In genomic region chr1:32733573-32734321, GRCh38 we compare ENCODE assay signal across 15 cellular contexts. TPM values are rescaled to one million over a fixed set of nuclear protein-coding genes. Genes with fewer than 3 reads are reported as not detected.
DNase-seq lines count a peak whose midpoint lies in the region; ATAC-seq, FAIRE-seq and TF ChIP-seq lines count a peak whose summit lies in the region.
"Had no signal": no experiment of that assay in that cellular context is flagged by ENCODE, and none has a peak within 500 bp of the region (broad histone marks: within the 10 kb centered on the region; RNA-seq: fewer than 3 reads in every experiment).

No MANE protein-coding gene starts in this region.

- no peak overlapping the region for H2BK12ac ChIP-seq in mesenchymal stem cell (ENCODE audit: low read length in 2 of 2)

- H3K27me3 ChIP-seq in BLaER1 (no peaks in the 10 kb centered on the region), GM12878 (replicated peaks in 1 of 2; ENCODE audit: control insufficient read depth in 2 of 2, insufficient read depth in 2 of 2, low read length in 1 of 2) (no peaks in the 10 kb centered on the region; a peak in 1 of 4 replicates), mesenchymal stem cell (ENCODE audit: control insufficient read depth in 1 of 2, insufficient read depth in 1 of 2, low read length in 2 of 2) (peaks cover 0 to 7% of the 10 kb centered on the region in 2 experiments)

- no peak overlapping the region for H2AFZ ChIP-seq in GM12878 (ENCODE audit: control insufficient read depth, low read depth, low read length)
- H2AFZ ChIP-seq in mesenchymal stem cell (ENCODE audit: low read depth, low read length), result no peak overlapping the region
- no peak overlapping the region for H2AFZ ChIP-seq in OCI-LY7 (ENCODE audit: low read length)

- H3K36me3 ChIP-seq in BLaER1 (no peaks in the 10 kb centered on the region), HEK293 (ENCODE audit: control insufficient read depth in 2 of 2, insufficient read depth in 1 of 2, low read length in 2 of 2) (no peaks in the 10 kb centered on the region), GM12878 (ENCODE audit: control insufficient read depth in 2 of 2, insufficient read depth in 2 of 2, low read length in 1 of 2) (no peaks in the 10 kb centered on the region), mesenchymal stem cell (ENCODE audit: control insufficient read depth in 1 of 2, insufficient read depth in 2 of 2, low read depth in 1 of 2, low read length in 2 of 2) (no peaks in the 10 kb centered on the region), OCI-LY7 (ENCODE audit: insufficient read depth, low read length) (no peaks in the 10 kb centered on the region)

- H3K4me3 ChIP-seq in BLaER1 (no peak overlapping the region), HEK293 (ENCODE audit: low read depth, low read length) (no peak overlapping the region), GM12878 (no peak overlapping the region), mesenchymal stem cell (ENCODE audit: insufficient read depth in 1 of 2, low read depth in 1 of 2, low read length in 2 of 2) (no peak overlapping the region), OCI-LY7 (ENCODE audit: low read depth, low read length, poor library complexity, severe bottlenecking) (no peak overlapping the region)

- H3K9ac ChIP-seq in BLaER1 (no peak overlapping the region), GM12878 (ENCODE audit: control insufficient read depth, insufficient read depth, low read length) (no peak overlapping the region), mesenchymal stem cell (ENCODE audit: low read length) (peak overlapping the region; percentile 54)

- H4K20me1 ChIP-seq in BLaER1 (no peaks in the 10 kb centered on the region), GM12878 (ENCODE audit: control insufficient read depth, insufficient read depth) (no peaks in the 10 kb centered on the region), OCI-LY7 (ENCODE audit: insufficient read depth, low read length) (no peaks in the 10 kb centered on the region)

- 11% methylated on average over 9 of the region's 9 CpGs for WGBS in GM12878 (ENCODE audit: insufficient coverage, insufficient replicate concordance, low lambda C conversion rate, missing lambda C conversion rate)
- WGBS in mesenchymal stem cell, result 38% methylated on average over 5 of the region's 9 CpGs

- H2BK120ac ChIP-seq in mesenchymal stem cell (ENCODE audit: low read depth, low read length), result no peak overlapping the region

- H3K4me2 ChIP-seq in BLaER1, result peak overlapping the region; percentile 34; the same call in 1 of the 2 replicates
- 0 out of 2 replicates have a peak overlapping the region, but pooled peaks have one; percentile 9 for H3K4me2 ChIP-seq in GM12878 (ENCODE audit: control insufficient read depth, insufficient read depth)
- H3K4me2 ChIP-seq in mesenchymal stem cell (ENCODE audit: low read length, poor library complexity, severe bottlenecking), result no peak overlapping the region
- no peak overlapping the region for H3K4me2 ChIP-seq in OCI-LY7 (ENCODE audit: low read length)

- DNase-seq in GM12878 (ENCODE audit: low read depth, low spot score) (no peak), mesenchymal stem cell (peak; percentile 50), NAMALWA (ENCODE audit: low spot score) (no peak), OCI-LY7 (ENCODE audit: low spot score) (no peak)
- DNase-seq: activated CD4-positive, CD25-positive, alpha-beta regulatory T cell treated with anti-CD3 and anti-CD28 coated beads, Interleukin-2, amount 50 U/mL, for 72 hours; cortex of kidney; DMS79 treated with DMSO at 0.1 percent for 48 hours; Karpas-422; midbrain; NCI-H2029; stimulated activated CD4-positive, alpha-beta T cell treated with anti-CD3 and anti-CD28 coated beads, Interleukin-2, amount 100 ng/mL, for 24 hours had no signal

- no peak overlapping the region for H2BK5ac ChIP-seq in mesenchymal stem cell (ENCODE audit: low read depth, low read length, poor library complexity, severe bottlenecking)

- TF ChIP-seq CTCF in HEK293 (tag by site-specific recombination; IDR thresholded peaks at IDR 0.05), result no peak
- TF ChIP-seq CTCF in GM12878 (IDR thresholded peaks at IDR 0.05 in 2 of 3, conservative IDR thresholded peaks at IDR 0.05 in 1 of 3; ENCODE audit: control insufficient read depth in 2 of 3, extremely low read depth in 1 of 3, insufficient read depth in 1 of 3, low read depth in 3 of 3, low read length in 3 of 3), result peak in 1 of 3 experiments; percentile 2; a peak in 1 of 6 replicates
- no peak for TF ChIP-seq CTCF in OCI-LY7 (conservative IDR thresholded peaks at IDR 0.05; ENCODE audit: low read length)

- RAD21 ChIA-PET in GM12878 (lab: Charles Lee; ENCODE audit: unreplicated experiment), result interaction anchor here (0.8 to 1.3 kb wide), 3 partner anchors 21 to 213 kb away, joined by 3 to 9 read pairs (median 3); no protein-coding TSS in a partner anchor

- no peak for TF ChIP-seq POLR2A in GM12878 (IDR thresholded peaks at IDR 0.05; ENCODE audit: low read depth, low read length)

- TF ChIP-seq EP300 in GM12878 (IDR thresholded peaks at IDR 0.05; ENCODE audit: borderline replicate concordance in 1 of 2, control insufficient read depth in 1 of 2, low read depth in 2 of 2, low read length in 2 of 2), result 0 out of 4 replicates have a peak, but pooled peaks of 1 of the 2 experiments have one; percentile 27

- H3K27ac ChIP-seq in BLaER1 (no peak overlapping the region), HEK293 (ENCODE audit: extremely low read depth, low read depth, low read length) (no peak overlapping the region), GM12878 (ENCODE audit: control insufficient read depth, insufficient read depth) (no peak overlapping the region), mesenchymal stem cell (ENCODE audit: low read length, poor library complexity, severe bottlenecking) (no peak overlapping the region), OCI-LY7 (ENCODE audit: low read depth, low read length, poor library complexity, severe bottlenecking) (no peak overlapping the region)

- POLR2A ChIA-PET in HEK293 (lab: Yijun Ruan, JAX) (interaction anchor here (0.7 kb wide), 1 partner anchor 37 kb away, joined by 3 read pairs; no protein-coding TSS in a partner anchor), GM12878 (lab: Charles Lee) (interaction anchor here (0.5 to 0.8 kb wide), 3 partner anchors 16 to 40 kb away, joined by 3 to 5 read pairs (median 4); no protein-coding TSS in a partner anchor), OCI-LY7 (lab: Charles Lee) (no interaction called here)

- peak overlapping the region in 1 of 2 experiments; percentile 24 for H3K4ac ChIP-seq in mesenchymal stem cell (ENCODE audit: low read depth in 1 of 2, low read length in 2 of 2)

- CTCF ChIA-PET in HEK293 (lab: Yijun Ruan, JAX), result interaction anchor here (0.7 to 1.4 kb wide), 3 partner anchors 20 to 93 kb away, joined by 3 to 6 read pairs (median 4); no protein-coding TSS in a partner anchor
- CTCF ChIA-PET in GM12878 (lab: Yijun Ruan, JAX), result interaction anchor here (0.6 to 2.6 kb wide), 7 partner anchors 9 to 224 kb away, joined by 3 to 12 read pairs (median 5); no protein-coding TSS in a partner anchor
- CTCF ChIA-PET in OCI-LY7 (lab: Charles Lee; ENCODE audit: unreplicated experiment), result no interaction called here

- H4K8ac ChIP-seq in mesenchymal stem cell (ENCODE audit: low read length), result peak overlapping the region; percentile 47

- H3K23ac ChIP-seq in mesenchymal stem cell (ENCODE audit: low read length in 2 of 2), result no peak overlapping the region

- in situ Hi-C loops in GM12878 (cut with MboI), result no loop called here

- H3K79me2 ChIP-seq in GM12878 (ENCODE audit: control insufficient read depth, insufficient read depth, low read length), result no peaks in the 10 kb centered on the region
- no peaks in the 10 kb centered on the region for H3K79me2 ChIP-seq in OCI-LY7 (ENCODE audit: insufficient read depth, low read depth, low read length)

- H4K91ac ChIP-seq in mesenchymal stem cell (ENCODE audit: low read length), result no peak overlapping the region

- no peaks in the 10 kb centered on the region for H3K79me1 ChIP-seq in mesenchymal stem cell (replicated peaks; ENCODE audit: low read length, poor library complexity, severe bottlenecking)

- SMC1A ChIA-PET in GM12878 (lab: Charles Lee; ENCODE audit: uncharacterized antibody, unreplicated experiment), result interaction anchor here (0.6 to 1.7 kb wide), 5 partner anchors 21 to 42 kb away, joined by 3 to 8 read pairs (median 3); no protein-coding TSS in a partner anchor

- no peak overlapping the region for H2BK15ac ChIP-seq in mesenchymal stem cell (ENCODE audit: low read depth, poor library complexity, severe bottlenecking)

- ATAC-seq in GM12878 (peak; percentile 84), HG03196 (IDR thresholded peaks at IDR 0.05; ENCODE audit: unreplicated experiment) (no peak), HG02571 (IDR thresholded peaks at IDR 0.05; ENCODE audit: unreplicated experiment) (no peak)

- H3K9me3 ChIP-seq in BLaER1, result no peaks in the 10 kb centered on the region
- H3K9me3 ChIP-seq in HEK293 (ENCODE audit: control insufficient read depth, insufficient read depth, low read depth, low read length), result no peaks in the 10 kb centered on the region
- H3K9me3 ChIP-seq in GM12878 (replicated peaks; ENCODE audit: control insufficient read depth, insufficient read depth, low read length), result no peaks in the 10 kb centered on the region
- no peaks in the 10 kb centered on the region for H3K9me3 ChIP-seq in mesenchymal stem cell (ENCODE audit: control insufficient read depth, low read length)
- no peaks in the 10 kb centered on the region for H3K9me3 ChIP-seq in OCI-LY7 (ENCODE audit: low read length)

- H2AK5ac ChIP-seq in mesenchymal stem cell (ENCODE audit: low read length, severe bottlenecking), result no peak overlapping the region

- H3K4me1 ChIP-seq in BLaER1 (peaks cover 34% of the 10 kb centered on the region), HEK293 (ENCODE audit: control insufficient read depth, insufficient read depth, low read length) (no peaks in the 10 kb centered on the region), GM12878 (ENCODE audit: control insufficient read depth, insufficient read depth, low read length) (peaks cover 7% of the 10 kb centered on the region), mesenchymal stem cell (ENCODE audit: control insufficient read depth, insufficient read depth, low read depth, low read length) (peaks cover 4% of the 10 kb centered on the region), OCI-LY7 (ENCODE audit: insufficient read depth, low read length, poor library complexity, severe bottlenecking) (no peaks in the 10 kb centered on the region)

- BruUV-seq in GM12878 (replicated peaks; lab: Mats Ljungman, UMichigan) (no TSS peak), OCI-LY7 (replicated peaks; lab: Mats Ljungman, UMichigan) (no TSS peak)

- TF ChIP-seq RAD21 in GM12878 (IDR thresholded peaks at IDR 0.05; ENCODE audit: insufficient read depth, low read depth, low read length), result no peak

- no peak overlapping the region for H3K14ac ChIP-seq in mesenchymal stem cell (ENCODE audit: low read length in 2 of 2)

- intact Hi-C loops in GM12878 (cut with micrococcal nuclease; ENCODE audit: unreplicated experiment) (no loop called here), OCI-LY7 (cut with micrococcal nuclease; ENCODE audit: unreplicated experiment) (no loop called here)

- no peaks in the 10 kb centered on the region for H3K9me2 ChIP-seq in OCI-LY7 (ENCODE audit: insufficient read depth, low read length)

- FAIRE-seq in GM12878 (lab: Jason Lieb, UNC), result no peak

- H3K18ac ChIP-seq in mesenchymal stem cell (ENCODE audit: low read depth in 1 of 2, low read length in 2 of 2), result peak overlapping the region in 1 of 2 experiments; percentile 35

RNA-seq across cellular contexts. Expression of gene SYNC, which starts 31.2 kb away (rescaled TPM):
- total RNA-seq in GM12878 (2013; cell fraction: nucleolus; rRNA removed), result 1.8 TPM in 1 of 2 replicates, not detected in the other
- total RNA-seq in GM12878 (2014; rRNA removed), result 0.27 TPM in 1 of 2 replicates, not detected in the other
- total RNA-seq in GM12878 (2014; rRNA removed; fragmentation: Illumina TruSeq; extraction: Trizol), result 0.04 TPM in 1 of 2 replicates, not detected in the other
- total RNA-seq in GM12878 (2021), result not detected in 2 replicates
- polyA plus RNA-seq in GM12878 (2011; ENCODE audit: low read depth), result not detected
- polyA plus RNA-seq in GM12878 (2011; rRNA removed), result 0.05 TPM in 1 of 2 replicates, not detected in the other
- polyA plus RNA-seq in GM12878 (2011; cell fraction: cytosol; rRNA removed), result not detected in 2 replicates
- polyA plus RNA-seq in GM12878 (2011; cell fraction: nucleus; rRNA removed), result not detected in 2 replicates
- not detected in 2 replicates for polyA plus RNA-seq in GM12878 (2012)
- 0.05 TPM in 1 of 2 replicates, not detected in the other for polyA plus RNA-seq in GM12878 (2014; fragmentation: Illumina TruSeq; extraction: Trizol)
- polyA plus RNA-seq in GM12878 (2014; fragmentation: Nextera tagmentation; extraction: Ambion mirVana), result not detected
- polyA plus RNA-seq in GM12878 (2014; rRNA removed), result not detected in 2 replicates
- polyA plus RNA-seq in GM12878 (2016; fragmentation: Nextera tagmentation; extraction: Ambion mirVana), result under 1 TPM in 1 of 2 experiments, not detected in 1; 0.12 TPM
- polyA minus RNA-seq in GM12878 (2011; rRNA and poly(A)+ RNA removed), result not detected in 2 replicates
- polyA minus RNA-seq in GM12878 (2011; cell fraction: cytosol; rRNA and poly(A)+ RNA removed), result not detected in 2 replicates
- not detected in 2 replicates for polyA minus RNA-seq in GM12878 (2011; cell fraction: nucleus; rRNA and poly(A)+ RNA removed)
- polyA plus RNA-seq in mesenchymal stem cell (2013, experiment 1 of 2), result 25.2 TPM
- polyA plus RNA-seq in mesenchymal stem cell (2013, experiment 2 of 2), result 25.1 TPM
- 0.09 TPM in 1 of 2 replicates, not detected in the other for total RNA-seq in OCI-LY7 (2014; rRNA removed; shearing (Covaris generic))
- not detected in 2 replicates for total RNA-seq in OCI-LY7 (2022)

Comparison
In these comparisons a context has a peak if more than half of its experiments do, and no peak if none do; other contexts are left out.
1. H3K4me2 ChIP-seq: peak in BLaER1 (single experiment) and GM12878 (single experiment); none in mesenchymal stem cell (single experiment) and OCI-LY7 (single experiment).